Comparison of ENCODE assay signal across 14 cellular contexts in genomic region chr18:525066-525797, GRCh38. TPM values are rescaled to one million over a fixed set of nuclear protein-coding genes. Genes with fewer than 3 reads are reported as not detected.
A peak's percentile ranks its signal among the peaks of the same experiment; 100 is the strongest.
DNase-seq lines count a peak whose midpoint lies in the region; FAIRE-seq and TF ChIP-seq lines count a peak whose summit lies in the region.
"Had no signal": no experiment of that assay in that cellular context is flagged by ENCODE, and none has a peak within 500 bp of the region (broad histone marks: within the 10 kb centered on the region; RNA-seq: fewer than 3 reads in every experiment).

No MANE protein-coding gene starts in this region.

- H2AFZ ChIP-seq in MM.1S (ENCODE audit: low read length), result no peak overlapping the region
- H2AFZ ChIP-seq: parathyroid adenoma had no signal

- DNase-seq in AG09309 (ENCODE audit: low read depth) (peak; percentile 46), HuH-7 (ENCODE audit: low spot score) (peak; percentile 52), bronchial epithelial cell (ENCODE audit: low read depth) (peak; percentile 10), lung microvascular endothelial cell (ENCODE audit: low read depth in 2 of 2) (peak; percentile 80 to 98), amygdala (lab: John Stamatoyannopoulos, UW) (no peak), MM.1S (no peak), DMS53 (lab: John Stamatoyannopoulos, UW) (no peak), G401 (ENCODE audit: low spot score) (no peak)
- DNase-seq: BE2C, NCI-H2081 had no signal

- H3K4me2 ChIP-seq in MM.1S (ENCODE audit: low read depth, low read length), result no peak overlapping the region

- no peaks in the 10 kb centered on the region for H4K20me1 ChIP-seq in MM.1S (ENCODE audit: insufficient read depth, low read length)

- no peaks in the 10 kb centered on the region for H3K79me2 ChIP-seq in MM.1S (ENCODE audit: low read length)
- H3K79me2 ChIP-seq: parathyroid adenoma had no signal

- H3K4me3 ChIP-seq in AG09309 (ENCODE audit: control insufficient read depth, low read depth, low read length), result no peak overlapping the region
- H3K4me3 ChIP-seq in bronchial epithelial cell (ENCODE audit: low read depth, low read length), result no peak overlapping the region
- H3K4me3 ChIP-seq in MM.1S (ENCODE audit: low read length), result no peak overlapping the region

- H3K9ac ChIP-seq in MM.1S (ENCODE audit: low read length), result no peak overlapping the region
- H3K9ac ChIP-seq: parathyroid adenoma had no signal

- H3K9me2 ChIP-seq in MM.1S (replicated peaks; ENCODE audit: insufficient read depth, low read length), result no peaks in the 10 kb centered on the region

- H3K9me3 ChIP-seq in MM.1S (replicated peaks; ENCODE audit: insufficient read depth, low read length), result no peaks in the 10 kb centered on the region
- H3K9me3 ChIP-seq: BE2C had no signal

- H3K36me3 ChIP-seq in bronchial epithelial cell (ENCODE audit: control insufficient read depth, insufficient read depth, low read length) (no peaks in the 10 kb centered on the region), MM.1S (replicated peaks; ENCODE audit: insufficient read depth, low read length) (no peaks in the 10 kb centered on the region)
- H3K36me3 ChIP-seq: BE2C had no signal

- no peak overlapping the region for H3K27ac ChIP-seq in MM.1S (ENCODE audit: low read length)
- H3K27ac ChIP-seq: parathyroid adenoma had no signal

- TF ChIP-seq CTCF in AG09309 (IDR thresholded peaks at IDR 0.05; ENCODE audit: control insufficient read depth, insufficient read depth, low read depth, low read length, missing control alignments) (no peak), bronchial epithelial cell (IDR thresholded peaks at IDR 0.05; ENCODE audit: insufficient read depth, low read length, severe bottlenecking) (no peak), MM.1S (IDR thresholded peaks at IDR 0.05; ENCODE audit: low read length) (no peak)

- FAIRE-seq in bronchial epithelial cell (lab: Jason Lieb, UNC), result no peak
- FAIRE-seq: GM19239, islet of Langerhans had no signal

- H3K4me1 ChIP-seq in MM.1S (ENCODE audit: low read length), result no peaks in the 10 kb centered on the region
- H3K4me1 ChIP-seq: BE2C, parathyroid adenoma had no signal

- in situ Hi-C loops in G401 (cut with HindIII; ENCODE audit: low sequenced_read_pairs), result no loop called here

- H3F3A ChIP-seq in MM.1S (ENCODE audit: insufficient read depth, low read length), result no peaks in the 10 kb centered on the region

- H3K27me3 ChIP-seq in bronchial epithelial cell (ENCODE audit: control insufficient read depth, insufficient read depth, low read length), result no peaks in the 10 kb centered on the region
- no peaks in the 10 kb centered on the region for H3K27me3 ChIP-seq in MM.1S (replicated peaks; ENCODE audit: insufficient read depth, low read length)
- H3K27me3 ChIP-seq: BE2C had no signal

RNA-seq across cellular contexts. Expression of gene COLEC12, which starts 24.7 kb away (rescaled TPM):
- total RNA-seq in bronchial epithelial cell (under 0.01 and 0.53 TPM in 2 replicates), lung microvascular endothelial cell (33.8 and 104 TPM in 2 replicates)
- total RNA-seq in G401 (2014; rRNA removed; shearing (Covaris generic)), result 0.86 and 2.4 TPM in 2 replicates

RNA-seq across cellular contexts. Expression of gene CETN1, which starts 54.9 kb away (rescaled TPM):
- total RNA-seq in bronchial epithelial cell (not detected in 2 replicates), lung microvascular endothelial cell (not detected in 2 replicates)
- total RNA-seq in G401 (2014; rRNA removed; shearing (Covaris generic)), result not detected in 2 replicates
- total RNA-seq: temporal lobe had no signal

Comparison
In these comparisons a context has a peak if more than half of its experiments do, and no peak if none do; other contexts are left out.
1. DNase-seq: peak in AG09309 (single experiment), HuH-7 (single experiment), bronchial epithelial cell (single experiment) and lung microvascular endothelial cell (2 of 2); none in amygdala (0 of 56), MM.1S (single experiment), DMS53 (single experiment) and G401 (single experiment).
2. RNA of gene COLEC12, which starts 24.7 kb away (total RNA-seq): 33.8 to 104 TPM in lung microvascular endothelial cell; 0.86 to 2.4 TPM in G401 and under 0.01 to 0.53 TPM in bronchial epithelial cell; every median in the first group is over 10 times any median in the second.